ENCODE assay signal across 14 cellular contexts in the genomic region with DNA sequence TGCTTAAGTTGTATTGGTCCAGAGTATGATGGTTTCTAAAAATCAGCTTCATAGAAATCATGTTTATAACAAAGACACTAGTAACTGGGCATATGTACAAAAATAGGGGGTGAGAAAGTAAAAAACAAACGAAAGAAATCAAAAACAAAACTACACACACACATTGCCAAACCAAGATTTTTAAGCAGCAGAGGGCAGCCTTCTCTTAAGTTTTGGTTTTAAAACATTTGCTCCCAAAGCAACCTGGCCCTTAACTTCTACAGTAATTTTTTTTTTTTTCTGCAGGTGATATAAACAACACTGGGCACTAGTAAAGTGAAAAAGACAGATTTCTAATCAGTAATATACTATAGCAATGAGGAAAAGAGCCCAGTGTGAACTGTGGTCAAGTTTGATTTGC. TPM values are rescaled to one million over a fixed set of nuclear protein-coding genes. Genes with fewer than 3 reads are reported as not detected.
DNase-seq lines count a peak whose midpoint lies in the region; ATAC-seq, FAIRE-seq and TF ChIP-seq lines count a peak whose summit lies in the region.
"Had no signal": no experiment of that assay in that cellular context is flagged by ENCODE, and none has a peak within 500 bp of the region (broad histone marks: within the 10 kb centered on the region; RNA-seq: fewer than 3 reads in every experiment).

No MANE protein-coding gene starts in this region.

- H3K9me3 Mint-ChIP-seq in mesothelial cell of epicardium = peaks cover 23% of the 10 kb centered on the region

- H3K36me3 Mint-ChIP-seq in mesothelial cell of epicardium = peaks cover 5% of the 10 kb centered on the region
- H3K36me3 Mint-ChIP-seq: T-cell had no signal

- ATAC-seq in A549 = peak in 1 of 2 experiments; percentile 61; a peak in 3 of 6 replicates
- ATAC-seq in foreskin keratinocyte = no peak
- no peak for ATAC-seq in HG02759 (IDR thresholded peaks at IDR 0.05; ENCODE audit: unreplicated experiment)
- ATAC-seq: left colon, T-cell had no signal

- no TSS peak for BruUV-seq in PC-9 (replicated peaks; lab: Mats Ljungman, UMichigan)

- no peaks in the 10 kb centered on the region for H3K27me3 Mint-ChIP-seq in mesothelial cell of epicardium (ENCODE audit: low read depth)

- H3K27ac Mint-ChIP-seq in mesothelial cell of epicardium = no peak overlapping the region
- H3K27ac Mint-ChIP-seq: T-cell had no signal

- peak; percentile 68 to 75 for TF ChIP-seq RAD21 in A549 (conservative IDR thresholded peaks at IDR 0.05 in 1 of 2, IDR thresholded peaks at IDR 0.05 in 1 of 2)

- H3K4me3 ChIP-seq in A549 (no peak overlapping the region), PC-9 (no peak overlapping the region)

- no peaks in the 10 kb centered on the region for H3K36me3 ChIP-seq in PC-9 (ENCODE audit: low read depth)

- CTCF ChIA-PET in A549 (lab: Yijun Ruan, JAX) (interaction anchor here (0.6 to 4.8 kb wide), 21 partner anchors 9 to 1372 kb away, joined by 3 to 80 read pairs (median 4); no protein-coding TSS in a partner anchor), PC-9 (lab: Charles Lee) (interaction anchor here (0.6 to 0.7 kb wide), 2 partner anchors 409 to 696 kb away, joined by 3 to 4 read pairs; no protein-coding TSS in a partner anchor)

- H3K9me3 ChIP-seq in A549 = peaks cover 14% of the 10 kb centered on the region; the same call in 2 of the 3 replicates
- peaks cover 5% of the 10 kb centered on the region; the same call in 1 of the 2 replicates for H3K9me3 ChIP-seq in PC-9 (ENCODE audit: insufficient read depth, low read depth)

- no peak overlapping the region for H2AFZ ChIP-seq in PC-9

- H3K9me2 ChIP-seq in PC-9 (ENCODE audit: insufficient read depth) = no peaks in the 10 kb centered on the region

- H3K79me2 ChIP-seq in PC-9 (ENCODE audit: low read depth) = no peaks in the 10 kb centered on the region

- no peak for TF ChIP-seq EP300 in A549 (IDR thresholded peaks at IDR 0.05)

- H3K4me2 ChIP-seq in A549 = peak overlapping the region; percentile 34; the same call in 2 of the 3 replicates
- H3K4me2 ChIP-seq in PC-9 = no peak overlapping the region

- H3K4me1 ChIP-seq in A549 (0 out of 3 replicates have a peak, but pooled peaks cover 3% of the 10 kb centered on the region), PC-9 (replicated peaks; ENCODE audit: insufficient read depth) (no peaks in the 10 kb centered on the region), foreskin keratinocyte (no peaks in the 10 kb centered on the region)

- H3K27me3 ChIP-seq in PC-9 (ENCODE audit: insufficient read depth, low read depth) (no peaks in the 10 kb centered on the region), foreskin keratinocyte (peaks cover 17% of the 10 kb centered on the region)

- no peak overlapping the region for H3K4me3 Mint-ChIP-seq in mesothelial cell of epicardium
- H3K4me3 Mint-ChIP-seq: T-cell had no signal

- no peaks in the 10 kb centered on the region for H3F3A ChIP-seq in PC-9 (ENCODE audit: insufficient read depth, low read depth)

- DNase-seq in A549 (ENCODE audit: low read depth in 1 of 2, low spot score in 1 of 2) (no peak), PC-9 (no peak), foreskin keratinocyte (peak in 1 of 2 donors; percentile 9), HK-2 (ENCODE audit: unreplicated experiment) (no peak), mesothelial cell of epicardium (ENCODE audit: low spot score in 2 of 2, unreplicated experiment in 2 of 2) (no peak)
- no peak for DNase-seq in stimulated activated naive CD4-positive, alpha-beta T cell treated with Interleukin-2 at 50 U/mL for 16 hours (lab: John Stamatoyannopoulos, UW)
- DNase-seq: aorta, left colon, NCI-H446 treated with DMSO at 0.1 percent for 48 hours, T-cell had no signal

- H4K20me1 ChIP-seq in PC-9 (ENCODE audit: insufficient read depth) = no peaks in the 10 kb centered on the region

- no peak for TF ChIP-seq POLR2A in A549 (IDR thresholded peaks at IDR 0.05; ENCODE audit: low read length)

- H3K4me1 Mint-ChIP-seq in mesothelial cell of epicardium = no peaks in the 10 kb centered on the region
- H3K4me1 Mint-ChIP-seq: T-cell had no signal

- WGBS in A549 (ENCODE audit: missing lambda C conversion rate) = 4% methylated on average over 1 of the region's 1 CpG

- POLR2A ChIA-PET in A549 (lab: Yijun Ruan, JAX) = no interaction called here
- POLR2A ChIA-PET in PC-9 (lab: Charles Lee; ENCODE audit: unreplicated experiment) = no interaction called here

- intact Hi-C loops in PC-9 (cut with micrococcal nuclease; ENCODE audit: unreplicated experiment) = no loop called here

- FAIRE-seq in A549 (lab: Jason Lieb, UNC) = no peak
- FAIRE-seq: frontal cortex had no signal

- H3K27ac ChIP-seq in A549 = no peak overlapping the region
- no peak overlapping the region for H3K27ac ChIP-seq in PC-9
- no peak overlapping the region for H3K27ac ChIP-seq in foreskin keratinocyte

- TF ChIP-seq CTCF in A549 (IDR thresholded peaks at IDR 0.05) = peak; percentile 70
- TF ChIP-seq CTCF in GM12874 (IDR thresholded peaks at IDR 0.05; ENCODE audit: insufficient read depth, low read depth, low read length) = 0 out of 2 replicates have a peak, but pooled peaks have one; percentile 7
- peak; percentile 42; the same call in 1 of the 2 replicates for TF ChIP-seq CTCF in PC-9 (conservative IDR thresholded peaks at IDR 0.05)
- TF ChIP-seq CTCF in foreskin keratinocyte (conservative IDR thresholded peaks at IDR 0.05) = peak; percentile 45
- no peak for TF ChIP-seq CTCF in mesothelial cell of epicardium (IDR thresholded peaks at IDR 0.05; ENCODE audit: unreplicated experiment)

TF ChIP-seq in A549, 52 proteins besides CTCF, POLR2A, EP300 and RAD21:
- TF ChIP-seq CEBPB (IDR thresholded peaks at IDR 0.05) (peak in 1 of 2 experiments; percentile 8; a peak in 1 of 4 replicates), SMC3 (IDR thresholded peaks at IDR 0.05) (peak; percentile 73), NFE2L2 (conservative IDR thresholded peaks at IDR 0.05; ENCODE audit: low read length) (no peak), EHF (CRISPR knock-in tag; IDR thresholded peaks at IDR 0.05) (no peak)

RNA-seq across cellular contexts. Expression of a gene that starts 13.5 kb away (rescaled TPM):
- polyA plus RNA-seq in A549 (2011; rRNA removed) (not detected in 2 replicates), A549 (2017; fragmentation: RNase III; extraction: RNeasy Plus Mini Kit Qiagen cat#74134 plus additional on column Dnase treatment) (not detected in 3 replicates), foreskin keratinocyte (not detected in 2 replicates)
- not detected in 2 replicates for polyA plus RNA-seq in A549 (2012; cell fraction: cytosol; rRNA removed)
- polyA plus RNA-seq in A549 (2012; cell fraction: nucleus; rRNA removed) = not detected in 2 replicates
- polyA minus RNA-seq in A549 (2011; rRNA and poly(A)+ RNA removed) = not detected in 2 replicates
- total RNA-seq in PC-9 (2021) (not detected in 2 replicates), foreskin keratinocyte (not detected in 2 replicates), mesothelial cell of epicardium (1.3 to 2.0 TPM (median 1.6 TPM) in 3 replicates)
- total RNA-seq: frontal cortex, renal cortical epithelial cell had no signal

RNA-seq across cellular contexts. Expression of a gene that starts 17.9 kb away (rescaled TPM):
- polyA plus RNA-seq in A549 (2011; rRNA removed) (168 and 217 TPM in 2 replicates), A549 (2017; fragmentation: RNase III; extraction: RNeasy Plus Mini Kit Qiagen cat#74134 plus additional on column Dnase treatment) (230 to 257 TPM (median 240 TPM) in 3 replicates), foreskin keratinocyte (43.6 and 113 TPM in 2 replicates)
- polyA plus RNA-seq in A549 (2012; cell fraction: cytosol; rRNA removed) = 147 and 226 TPM in 2 replicates
- 345 and 402 TPM in 2 replicates for polyA plus RNA-seq in A549 (2012; cell fraction: nucleus; rRNA removed)
- polyA minus RNA-seq in A549 (2011; rRNA and poly(A)+ RNA removed) = 367 and 381 TPM in 2 replicates
- total RNA-seq in PC-9 (2021) (508 and 615 TPM in 2 replicates), foreskin keratinocyte (179 and 369 TPM in 2 replicates), mesothelial cell of epicardium (510 to 549 TPM (median 531 TPM) in 3 replicates)
